Comparison of ENCODE assay signal across 1 cellular context in the genomic region with DNA sequence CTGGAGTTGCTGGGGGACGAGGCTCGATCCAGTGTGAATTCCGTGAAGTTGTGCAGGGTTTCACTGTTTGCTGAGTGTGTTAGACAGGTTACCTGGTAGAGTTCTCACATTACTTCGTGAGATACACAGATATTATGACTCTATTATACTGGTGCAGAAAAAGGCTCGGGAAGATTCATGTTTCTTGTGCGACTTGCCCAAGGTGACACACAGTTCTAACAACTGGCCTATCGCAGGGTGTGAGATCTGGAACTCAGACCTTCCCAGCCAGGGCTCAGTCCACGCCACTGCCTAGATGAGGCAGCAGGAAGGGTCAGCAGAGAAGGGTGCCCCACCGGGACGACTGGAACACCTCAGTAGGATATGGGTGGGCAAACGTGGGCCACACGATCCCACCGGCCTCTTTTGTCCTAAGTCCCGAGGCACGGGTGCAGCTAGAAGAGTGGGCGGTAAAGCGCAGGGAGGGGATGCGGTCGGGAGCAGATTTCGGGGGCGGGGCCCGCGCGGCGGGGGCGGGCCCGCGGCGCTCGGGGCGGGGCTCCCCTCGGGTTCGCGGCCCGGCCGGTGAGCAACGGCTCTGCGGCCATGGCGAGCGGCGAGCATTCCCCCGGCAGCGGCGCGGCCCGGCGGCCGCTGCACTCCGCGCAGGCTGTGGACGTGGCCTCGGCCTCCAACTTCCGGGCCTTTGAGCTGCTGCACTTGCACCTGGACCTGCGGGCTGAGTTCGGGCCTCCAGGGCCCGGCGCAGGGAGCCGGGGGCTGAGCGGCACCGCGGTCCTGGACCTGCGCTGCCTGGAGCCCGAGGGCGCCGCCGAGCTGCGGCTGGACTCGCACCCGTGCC.
TF ChIP-seq lines count a peak whose summit lies in the region.

A gene with protein sequence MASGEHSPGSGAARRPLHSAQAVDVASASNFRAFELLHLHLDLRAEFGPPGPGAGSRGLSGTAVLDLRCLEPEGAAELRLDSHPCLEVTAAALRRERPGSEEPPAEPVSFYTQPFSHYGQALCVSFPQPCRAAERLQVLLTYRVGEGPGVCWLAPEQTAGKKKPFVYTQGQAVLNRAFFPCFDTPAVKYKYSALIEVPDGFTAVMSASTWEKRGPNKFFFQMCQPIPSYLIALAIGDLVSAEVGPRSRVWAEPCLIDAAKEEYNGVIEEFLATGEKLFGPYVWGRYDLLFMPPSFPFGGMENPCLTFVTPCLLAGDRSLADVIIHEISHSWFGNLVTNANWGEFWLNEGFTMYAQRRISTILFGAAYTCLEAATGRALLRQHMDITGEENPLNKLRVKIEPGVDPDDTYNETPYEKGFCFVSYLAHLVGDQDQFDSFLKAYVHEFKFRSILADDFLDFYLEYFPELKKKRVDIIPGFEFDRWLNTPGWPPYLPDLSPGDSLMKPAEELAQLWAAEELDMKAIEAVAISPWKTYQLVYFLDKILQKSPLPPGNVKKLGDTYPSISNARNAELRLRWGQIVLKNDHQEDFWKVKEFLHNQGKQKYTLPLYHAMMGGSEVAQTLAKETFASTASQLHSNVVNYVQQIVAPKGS (plus strand): TSS at position 567 of the 841 bp plus-strand sequence. CDS start 19 bp downstream, at position 586.

TF ChIP-seq in K562, 482 proteins besides CTCF, POLR2A, EP300 and RAD21 (continued from another document and continues in another):
- TF ChIP-seq, protein P1, sequence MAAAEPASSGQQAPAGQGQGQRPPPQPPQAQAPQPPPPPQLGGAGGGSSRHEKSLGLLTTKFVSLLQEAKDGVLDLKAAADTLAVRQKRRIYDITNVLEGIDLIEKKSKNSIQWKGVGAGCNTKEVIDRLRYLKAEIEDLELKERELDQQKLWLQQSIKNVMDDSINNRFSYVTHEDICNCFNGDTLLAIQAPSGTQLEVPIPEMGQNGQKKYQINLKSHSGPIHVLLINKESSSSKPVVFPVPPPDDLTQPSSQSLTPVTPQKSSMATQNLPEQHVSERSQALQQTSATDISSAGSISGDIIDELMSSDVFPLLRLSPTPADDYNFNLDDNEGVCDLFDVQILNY (CRISPR knock-in tag; IDR thresholded peaks at IDR 0.05): 0 out of 2 replicates have a peak, but pooled peaks have one; percentile 45
- TF ChIP-seq ZBTB8A (IDR thresholded peaks at IDR 0.05; ENCODE audit: partially characterized antibody) (no peak), PPARD (CRISPR knock-in tag; IDR thresholded peaks at IDR 0.05) (no peak), PHF8 (IDR thresholded peaks at IDR 0.05; ENCODE audit: borderline replicate concordance, low read length) (peak; percentile 82; the same call in 1 of the 2 replicates), JUN (IDR thresholded peaks at IDR 0.05; ENCODE audit: borderline replicate concordance, low read depth, low read length) (no peak), JUN (CRISPR knock-in tag; IDR thresholded peaks at IDR 0.05; ENCODE audit: borderline replicate concordance) (peak; percentile 60; the same call in 1 of the 2 replicates), CBX3 (IDR thresholded peaks at IDR 0.05; ENCODE audit: borderline replicate concordance in 1 of 2, low read length in 2 of 2) (0 out of 3 replicates have a peak, but pooled peaks of 1 of the 2 experiments have one; percentile 19), CHD2 (IDR thresholded peaks at IDR 0.05; ENCODE audit: low read depth, low read length) (no peak), HDAC6 (IDR thresholded peaks at IDR 0.05; ENCODE audit: low read depth, low read length) (no peak), LARP7 (IDR thresholded peaks at IDR 0.05) (no peak), POLR2AphosphoS5 (IDR thresholded peaks at IDR 0.05; ENCODE audit: control insufficient read depth, insufficient read depth, low read depth, low read length) (peak; percentile 52; the same call in 1 of the 2 replicates), ZNF551 (CRISPR knock-in tag; IDR thresholded peaks at IDR 0.05) (no peak), L3MBTL2 (IDR thresholded peaks at IDR 0.05) (peak; percentile 14), SREBF2 (CRISPR knock-in tag; IDR thresholded peaks at IDR 0.05) (no peak), KAT8 (IDR thresholded peaks at IDR 0.05; ENCODE audit: low read depth) (no peak), ATF7 (IDR thresholded peaks at IDR 0.05) (peak; percentile 21; the same call in 1 of the 2 replicates), DDX20 (tag; IDR thresholded peaks at IDR 0.05; ENCODE audit: low read depth) (no peak), ERF (CRISPR knock-in tag; IDR thresholded peaks at IDR 0.05) (peak; percentile 94), SMARCC2 (IDR thresholded peaks at IDR 0.05; ENCODE audit: low read depth) (no peak), ZNF507 (tag; conservative IDR thresholded peaks at IDR 0.05) (no peak), NRF1 (conservative IDR thresholded peaks at IDR 0.05 in 1 of 2, IDR thresholded peaks at IDR 0.05 in 1 of 2) (peak in 1 of 2 experiments; percentile 2; a peak in 3 of 4 replicates), CHD4 (IDR thresholded peaks at IDR 0.05; ENCODE audit: insufficient read depth, insufficient replicate concordance, low read depth, low read length, poor library complexity, severe bottlenecking) (no peak), ELF1 (tag; IDR thresholded peaks at IDR 0.05) (no peak), ZNF77 (CRISPR knock-in tag; IDR thresholded peaks at IDR 0.05) (no peak), KDM1A (IDR thresholded peaks at IDR 0.05) (no peak), ASH1L (IDR thresholded peaks at IDR 0.05; ENCODE audit: borderline replicate concordance, low read depth, partially characterized antibody) (no peak), SMAD2 (IDR thresholded peaks at IDR 0.05; ENCODE audit: low read depth, low read length) (no peak), ZNF197 (CRISPR knock-in tag; IDR thresholded peaks at IDR 0.05; ENCODE audit: low read depth) (no peak), ZSCAN29 (IDR thresholded peaks at IDR 0.05) (no peak), GATAD2A (IDR thresholded peaks at IDR 0.05) (no peak)
- TF ChIP-seq, protein P2, sequence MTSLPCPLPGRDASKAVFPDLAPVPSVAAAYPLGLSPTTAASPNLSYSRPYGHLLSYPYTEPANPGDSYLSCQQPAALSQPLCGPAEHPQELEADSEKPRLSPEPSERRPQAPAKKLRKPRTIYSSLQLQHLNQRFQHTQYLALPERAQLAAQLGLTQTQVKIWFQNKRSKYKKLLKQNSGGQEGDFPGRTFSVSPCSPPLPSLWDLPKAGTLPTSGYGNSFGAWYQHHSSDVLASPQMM (CRISPR knock-in tag; IDR thresholded peaks at IDR 0.05): no peak
- TF ChIP-seq, protein P3, sequence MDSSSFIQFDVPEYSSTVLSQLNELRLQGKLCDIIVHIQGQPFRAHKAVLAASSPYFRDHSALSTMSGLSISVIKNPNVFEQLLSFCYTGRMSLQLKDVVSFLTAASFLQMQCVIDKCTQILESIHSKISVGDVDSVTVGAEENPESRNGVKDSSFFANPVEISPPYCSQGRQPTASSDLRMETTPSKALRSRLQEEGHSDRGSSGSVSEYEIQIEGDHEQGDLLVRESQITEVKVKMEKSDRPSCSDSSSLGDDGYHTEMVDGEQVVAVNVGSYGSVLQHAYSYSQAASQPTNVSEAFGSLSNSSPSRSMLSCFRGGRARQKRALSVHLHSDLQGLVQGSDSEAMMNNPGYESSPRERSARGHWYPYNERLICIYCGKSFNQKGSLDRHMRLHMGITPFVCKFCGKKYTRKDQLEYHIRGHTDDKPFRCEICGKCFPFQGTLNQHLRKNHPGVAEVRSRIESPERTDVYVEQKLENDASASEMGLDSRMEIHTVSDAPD (CRISPR knock-in tag; IDR thresholded peaks at IDR 0.05): no peak
- TF ChIP-seq, protein P4, sequence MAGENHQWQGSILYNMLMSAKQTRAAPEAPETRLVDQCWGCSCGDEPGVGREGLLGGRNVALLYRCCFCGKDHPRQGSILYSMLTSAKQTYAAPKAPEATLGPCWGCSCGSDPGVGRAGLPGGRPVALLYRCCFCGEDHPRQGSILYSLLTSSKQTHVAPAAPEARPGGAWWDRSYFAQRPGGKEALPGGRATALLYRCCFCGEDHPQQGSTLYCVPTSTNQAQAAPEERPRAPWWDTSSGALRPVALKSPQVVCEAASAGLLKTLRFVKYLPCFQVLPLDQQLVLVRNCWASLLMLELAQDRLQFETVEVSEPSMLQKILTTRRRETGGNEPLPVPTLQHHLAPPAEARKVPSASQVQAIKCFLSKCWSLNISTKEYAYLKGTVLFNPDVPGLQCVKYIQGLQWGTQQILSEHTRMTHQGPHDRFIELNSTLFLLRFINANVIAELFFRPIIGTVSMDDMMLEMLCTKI (IDR thresholded peaks at IDR 0.05; ENCODE audit: partially characterized antibody): no peak
- TF ChIP-seq, protein P5, sequence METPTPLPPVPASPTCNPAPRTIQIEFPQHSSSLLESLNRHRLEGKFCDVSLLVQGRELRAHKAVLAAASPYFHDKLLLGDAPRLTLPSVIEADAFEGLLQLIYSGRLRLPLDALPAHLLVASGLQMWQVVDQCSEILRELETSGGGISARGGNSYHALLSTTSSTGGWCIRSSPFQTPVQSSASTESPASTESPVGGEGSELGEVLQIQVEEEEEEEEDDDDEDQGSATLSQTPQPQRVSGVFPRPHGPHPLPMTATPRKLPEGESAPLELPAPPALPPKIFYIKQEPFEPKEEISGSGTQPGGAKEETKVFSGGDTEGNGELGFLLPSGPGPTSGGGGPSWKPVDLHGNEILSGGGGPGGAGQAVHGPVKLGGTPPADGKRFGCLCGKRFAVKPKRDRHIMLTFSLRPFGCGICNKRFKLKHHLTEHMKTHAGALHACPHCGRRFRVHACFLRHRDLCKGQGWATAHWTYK (CRISPR knock-in tag; IDR thresholded peaks at IDR 0.05): no peak
- TF ChIP-seq, protein P6, sequence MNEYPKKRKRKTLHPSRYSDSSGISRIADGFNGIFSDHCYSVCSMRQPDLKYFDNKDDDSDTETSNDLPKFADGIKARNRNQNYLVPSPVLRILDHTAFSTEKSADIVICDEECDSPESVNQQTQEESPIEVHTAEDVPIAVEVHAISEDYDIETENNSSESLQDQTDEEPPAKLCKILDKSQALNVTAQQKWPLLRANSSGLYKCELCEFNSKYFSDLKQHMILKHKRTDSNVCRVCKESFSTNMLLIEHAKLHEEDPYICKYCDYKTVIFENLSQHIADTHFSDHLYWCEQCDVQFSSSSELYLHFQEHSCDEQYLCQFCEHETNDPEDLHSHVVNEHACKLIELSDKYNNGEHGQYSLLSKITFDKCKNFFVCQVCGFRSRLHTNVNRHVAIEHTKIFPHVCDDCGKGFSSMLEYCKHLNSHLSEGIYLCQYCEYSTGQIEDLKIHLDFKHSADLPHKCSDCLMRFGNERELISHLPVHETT (CRISPR knock-in tag; conservative IDR thresholded peaks at IDR 0.05 in 1 of 2, IDR thresholded peaks at IDR 0.05 in 1 of 2): 0 out of 4 replicates have a peak, but pooled peaks of 1 of the 2 experiments have one; percentile 65
- TF ChIP-seq, protein P7, sequence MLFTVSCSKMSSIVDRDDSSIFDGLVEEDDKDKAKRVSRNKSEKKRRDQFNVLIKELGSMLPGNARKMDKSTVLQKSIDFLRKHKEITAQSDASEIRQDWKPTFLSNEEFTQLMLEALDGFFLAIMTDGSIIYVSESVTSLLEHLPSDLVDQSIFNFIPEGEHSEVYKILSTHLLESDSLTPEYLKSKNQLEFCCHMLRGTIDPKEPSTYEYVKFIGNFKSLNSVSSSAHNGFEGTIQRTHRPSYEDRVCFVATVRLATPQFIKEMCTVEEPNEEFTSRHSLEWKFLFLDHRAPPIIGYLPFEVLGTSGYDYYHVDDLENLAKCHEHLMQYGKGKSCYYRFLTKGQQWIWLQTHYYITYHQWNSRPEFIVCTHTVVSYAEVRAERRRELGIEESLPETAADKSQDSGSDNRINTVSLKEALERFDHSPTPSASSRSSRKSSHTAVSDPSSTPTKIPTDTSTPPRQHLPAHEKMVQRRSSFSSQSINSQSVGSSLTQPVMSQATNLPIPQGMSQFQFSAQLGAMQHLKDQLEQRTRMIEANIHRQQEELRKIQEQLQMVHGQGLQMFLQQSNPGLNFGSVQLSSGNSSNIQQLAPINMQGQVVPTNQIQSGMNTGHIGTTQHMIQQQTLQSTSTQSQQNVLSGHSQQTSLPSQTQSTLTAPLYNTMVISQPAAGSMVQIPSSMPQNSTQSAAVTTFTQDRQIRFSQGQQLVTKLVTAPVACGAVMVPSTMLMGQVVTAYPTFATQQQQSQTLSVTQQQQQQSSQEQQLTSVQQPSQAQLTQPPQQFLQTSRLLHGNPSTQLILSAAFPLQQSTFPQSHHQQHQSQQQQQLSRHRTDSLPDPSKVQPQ (CRISPR knock-in tag; IDR thresholded peaks at IDR 0.05; ENCODE audit: borderline replicate concordance): no peak
- TF ChIP-seq, protein P8, sequence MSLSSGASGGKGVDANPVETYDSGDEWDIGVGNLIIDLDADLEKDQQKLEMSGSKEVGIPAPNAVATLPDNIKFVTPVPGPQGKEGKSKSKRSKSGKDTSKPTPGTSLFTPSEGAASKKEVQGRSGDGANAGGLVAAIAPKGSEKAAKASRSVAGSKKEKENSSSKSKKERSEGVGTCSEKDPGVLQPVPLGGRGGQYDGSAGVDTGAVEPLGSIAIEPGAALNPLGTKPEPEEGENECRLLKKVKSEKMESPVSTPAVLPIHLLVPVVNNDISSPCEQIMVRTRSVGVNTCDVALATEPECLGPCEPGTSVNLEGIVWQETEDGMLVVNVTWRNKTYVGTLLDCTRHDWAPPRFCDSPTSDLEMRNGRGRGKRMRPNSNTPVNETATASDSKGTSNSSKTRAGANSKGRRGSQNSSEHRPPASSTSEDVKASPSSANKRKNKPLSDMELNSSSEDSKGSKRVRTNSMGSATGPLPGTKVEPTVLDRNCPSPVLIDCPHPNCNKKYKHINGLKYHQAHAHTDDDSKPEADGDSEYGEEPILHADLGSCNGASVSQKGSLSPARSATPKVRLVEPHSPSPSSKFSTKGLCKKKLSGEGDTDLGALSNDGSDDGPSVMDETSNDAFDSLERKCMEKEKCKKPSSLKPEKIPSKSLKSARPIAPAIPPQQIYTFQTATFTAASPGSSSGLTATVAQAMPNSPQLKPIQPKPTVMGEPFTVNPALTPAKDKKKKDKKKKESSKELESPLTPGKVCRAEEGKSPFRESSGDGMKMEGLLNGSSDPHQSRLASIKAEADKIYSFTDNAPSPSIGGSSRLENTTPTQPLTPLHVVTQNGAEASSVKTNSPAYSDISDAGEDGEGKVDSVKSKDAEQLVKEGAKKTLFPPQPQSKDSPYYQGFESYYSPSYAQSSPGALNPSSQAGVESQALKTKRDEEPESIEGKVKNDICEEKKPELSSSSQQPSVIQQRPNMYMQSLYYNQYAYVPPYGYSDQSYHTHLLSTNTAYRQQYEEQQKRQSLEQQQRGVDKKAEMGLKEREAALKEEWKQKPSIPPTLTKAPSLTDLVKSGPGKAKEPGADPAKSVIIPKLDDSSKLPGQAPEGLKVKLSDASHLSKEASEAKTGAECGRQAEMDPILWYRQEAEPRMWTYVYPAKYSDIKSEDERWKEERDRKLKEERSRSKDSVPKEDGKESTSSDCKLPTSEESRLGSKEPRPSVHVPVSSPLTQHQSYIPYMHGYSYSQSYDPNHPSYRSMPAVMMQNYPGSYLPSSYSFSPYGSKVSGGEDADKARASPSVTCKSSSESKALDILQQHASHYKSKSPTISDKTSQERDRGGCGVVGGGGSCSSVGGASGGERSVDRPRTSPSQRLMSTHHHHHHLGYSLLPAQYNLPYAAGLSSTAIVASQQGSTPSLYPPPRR (CRISPR knock-in tag; IDR thresholded peaks at IDR 0.05; ENCODE audit: borderline replicate concordance): 0 out of 2 replicates have a peak, but pooled peaks have one; percentile 56
